In genomic region chr15:38651328-38652038, GRCh38 we compare ENCODE assay signal across 1 cellular context.
TF ChIP-seq lines count a peak whose summit lies in the region.

No MANE protein-coding gene starts in this region.

TF ChIP-seq in WTC11, 78 proteins besides CTCF, POLR2A, EP300 and RAD21 (continued from another document):
- TF ChIP-seq, protein P1, sequence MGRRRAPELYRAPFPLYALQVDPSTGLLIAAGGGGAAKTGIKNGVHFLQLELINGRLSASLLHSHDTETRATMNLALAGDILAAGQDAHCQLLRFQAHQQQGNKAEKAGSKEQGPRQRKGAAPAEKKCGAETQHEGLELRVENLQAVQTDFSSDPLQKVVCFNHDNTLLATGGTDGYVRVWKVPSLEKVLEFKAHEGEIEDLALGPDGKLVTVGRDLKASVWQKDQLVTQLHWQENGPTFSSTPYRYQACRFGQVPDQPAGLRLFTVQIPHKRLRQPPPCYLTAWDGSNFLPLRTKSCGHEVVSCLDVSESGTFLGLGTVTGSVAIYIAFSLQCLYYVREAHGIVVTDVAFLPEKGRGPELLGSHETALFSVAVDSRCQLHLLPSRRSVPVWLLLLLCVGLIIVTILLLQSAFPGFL (CRISPR knock-in tag; IDR thresholded peaks at IDR 0.05; ENCODE audit: borderline replicate concordance): no peak
- TF ChIP-seq TCF7 (CRISPR knock-in tag; IDR thresholded peaks at IDR 0.05; ENCODE audit: low read depth) (no peak), SOX15 (CRISPR knock-in tag; IDR thresholded peaks at IDR 0.05) (no peak)
TF ChIP-seq in WTC11: peak in this region for 0.
